Comparison of ENCODE assay signal across 8 cellular contexts in the genomic region with DNA sequence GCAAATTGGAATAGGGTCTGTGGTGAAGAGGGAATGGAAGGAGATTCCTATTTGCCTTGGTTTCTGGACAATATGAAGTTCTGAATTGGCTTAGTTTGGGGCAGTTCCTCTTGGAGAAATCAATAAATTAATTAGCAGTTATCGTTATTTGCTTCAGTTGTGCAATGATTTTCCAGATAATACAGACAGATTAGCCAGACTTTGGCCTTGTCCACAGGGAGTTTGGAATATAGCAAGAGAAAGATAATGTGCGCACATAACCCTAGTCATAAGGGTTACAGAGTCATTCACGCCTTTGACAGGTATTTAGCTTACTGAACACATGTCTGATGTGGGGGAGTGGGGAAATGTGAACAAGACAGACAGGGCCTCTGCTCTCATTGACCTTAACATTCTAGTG. TPM values are rescaled to one million over a fixed set of nuclear protein-coding genes. Genes with fewer than 3 reads are reported as not detected.
DNase-seq lines count a peak whose midpoint lies in the region; ATAC-seq and TF ChIP-seq lines count a peak whose summit lies in the region.

No MANE protein-coding gene starts in this region.

- H3K4me1 ChIP-seq in ACC112 (ENCODE audit: control insufficient read depth, insufficient read depth, low read length, unreplicated experiment) (peaks cover 11% of the 10 kb centered on the region), HUES64 (ENCODE audit: insufficient read depth, low read length) (peaks cover 6% of the 10 kb centered on the region; the same call in 1 of the 2 replicates), mammary epithelial cell (ENCODE audit: insufficient read depth, low read length) (peaks cover 10% of the 10 kb centered on the region), muscle layer of duodenum (ENCODE audit: control insufficient read depth in 1 of 2, insufficient read depth in 2 of 2, low read length in 2 of 2) (peaks cover 19 to 26% of the 10 kb centered on the region in 2 donors)

- H3K4me3 ChIP-seq in ACC112 (ENCODE audit: low read depth, low read length), result peak overlapping the region; percentile 99
- H3K4me3 ChIP-seq in HUES64 (ENCODE audit: low read length), result peak overlapping the region; percentile 87
- peak overlapping the region; percentile 75 to 99 (median 89) for H3K4me3 ChIP-seq in mammary epithelial cell (replicated peaks in 1 of 3; ENCODE audit: insufficient read depth in 1 of 3, low read depth in 2 of 3, low read length in 3 of 3)
- peak overlapping the region; percentile 83 to 99 for H3K4me3 ChIP-seq in muscle layer of duodenum (ENCODE audit: low read depth in 1 of 2, low read length in 2 of 2)

- H3K27me3 ChIP-seq in ACC112 (ENCODE audit: insufficient read depth, low read length) (peaks cover 1% of the 10 kb centered on the region; the same call in 1 of the 2 replicates), HUES64 (ENCODE audit: insufficient read depth, low read length) (peaks cover 46% of the 10 kb centered on the region), mammary epithelial cell (ENCODE audit: insufficient read depth, low read length) (no peaks in the 10 kb centered on the region), muscle layer of duodenum (ENCODE audit: low read depth, low read length) (no peaks in the 10 kb centered on the region)

- H3K9me3 ChIP-seq in HUES64 (ENCODE audit: insufficient read depth, low read depth, low read length) (no peaks in the 10 kb centered on the region), mammary epithelial cell (replicated peaks; ENCODE audit: insufficient read depth, low read length) (no peaks in the 10 kb centered on the region), muscle layer of duodenum (ENCODE audit: control insufficient read depth in 1 of 2, low read length in 2 of 2) (no peaks in the 10 kb centered on the region)

- H2AFZ ChIP-seq in ACC112 (ENCODE audit: low read length, unreplicated experiment) (peak overlapping the region; percentile 62), mammary epithelial cell (ENCODE audit: low read depth, low read length) (peak overlapping the region; percentile 98)

- in situ Hi-C loops in mammary epithelial cell (cut with MboI; ENCODE audit: low sequenced_read_pairs in 2 of 2), result loop anchor here in 1 of 2 donors (10.0 kb wide), 1 partner anchor 67 kb away; a partner anchor contains a TSS

- H3K79me2 ChIP-seq in ACC112 (ENCODE audit: control insufficient read depth, insufficient read depth, low read length, unreplicated experiment) (peaks cover 35% of the 10 kb centered on the region), mammary epithelial cell (ENCODE audit: insufficient read depth, low read length) (peaks cover 56% of the 10 kb centered on the region)

- no TSS peak for BruUV-seq in mammary epithelial cell (replicated peaks; lab: Mats Ljungman, UMichigan)

- H3K27ac ChIP-seq in ACC112 (ENCODE audit: low read depth, low read length) (no peak overlapping the region), HUES64 (ENCODE audit: low read depth, low read length) (no peak overlapping the region), mammary epithelial cell (ENCODE audit: insufficient read depth, low read depth, low read length) (peak overlapping the region; percentile 15), muscle layer of duodenum (ENCODE audit: low read length) (peak overlapping the region; percentile 54)

- H3K36me3 ChIP-seq in ACC112 (ENCODE audit: insufficient read depth, low read length), result no peaks in the 10 kb centered on the region
- no peaks in the 10 kb centered on the region for H3K36me3 ChIP-seq in HUES64 (ENCODE audit: insufficient read depth, low read length)
- no peaks in the 10 kb centered on the region for H3K36me3 ChIP-seq in mammary epithelial cell (ENCODE audit: insufficient read depth, low read length)
- H3K36me3 ChIP-seq in muscle layer of duodenum (ENCODE audit: control insufficient read depth in 1 of 2, insufficient read depth in 2 of 2, low read length in 2 of 2), result no peaks in the 10 kb centered on the region

- dilution Hi-C loops in mammary epithelial cell (cut with HindIII; ENCODE audit: low sequenced_read_pairs), result loop anchor here (5.0 kb wide), 2 partner anchors 45 to 90 kb away; no protein-coding TSS in a partner anchor

- TF ChIP-seq CTCF in mammary epithelial cell (conservative IDR thresholded peaks at IDR 0.05 in 1 of 2, IDR thresholded peaks at IDR 0.05 in 1 of 2; ENCODE audit: extremely low read depth in 1 of 2, insufficient read depth in 1 of 2, low read depth in 1 of 2, low read length in 2 of 2), result no peak

- intact Hi-C loops in mammary epithelial cell (cut with micrococcal nuclease), result loop anchor here (5.0 kb wide), 1 partner anchor 50 kb away; no protein-coding TSS in a partner anchor

- CTCF ChIA-PET in mammary epithelial cell (lab: Charles Lee; ENCODE audit: low non-redundant PET), result no interaction called here

- ATAC-seq in GM18511 (IDR thresholded peaks at IDR 0.05; ENCODE audit: unreplicated experiment), result no peak

- H3K4me2 ChIP-seq in mammary epithelial cell (ENCODE audit: insufficient read depth, low read depth, low read length), result peak overlapping the region; percentile 95

- no peaks in the 10 kb centered on the region for H4K20me1 ChIP-seq in mammary epithelial cell (ENCODE audit: insufficient read depth, low read length)

- 91% methylated on average over 3 of the region's 3 CpGs for WGBS in HUES64
- 68% methylated on average over 3 of the region's 3 CpGs for WGBS in mammary epithelial cell (ENCODE audit: low coverage, missing lambda C conversion rate)

- H3K9ac ChIP-seq in HUES64 (ENCODE audit: low read depth, low read length) (no peak overlapping the region), mammary epithelial cell (ENCODE audit: insufficient read depth, low read length) (peak overlapping the region; percentile 81)

- no peak for DNase-seq in mammary epithelial cell
- no peak for DNase-seq in NCI-H1436 (lab: John Stamatoyannopoulos, UW)
- no peak for DNase-seq in iPS-NIHi11 (ENCODE audit: low spot score)
- DNase-seq in stimulated activated CD8-positive, alpha-beta memory T cell treated with anti-CD3 and anti-CD28 coated beads, Interleukin-4, amount 100 ng/mL, for 48 hours, result no peak

RNA-seq across cellular contexts. Expression of a gene that starts 1.3 kb away (rescaled TPM):
- polyA plus RNA-seq in HUES64 (2013, experiment 1 of 2), result 10.4 TPM
- 11.2 TPM for polyA plus RNA-seq in HUES64 (2013, experiment 2 of 2)
- total RNA-seq in mammary epithelial cell, result 100 to 1,000 TPM in 1 of 2 donors, 10 to 100 TPM in 1; 54.2 to 134 TPM
- polyA plus RNA-seq in mammary epithelial cell, result 52.3 TPM
- 62.9 TPM for polyA minus RNA-seq in mammary epithelial cell

Comparison
In these comparisons a context has a peak if more than half of its experiments do, and no peak if none do; other contexts are left out.
1. H3K27ac ChIP-seq: peak in mammary epithelial cell (single experiment) and muscle layer of duodenum (single experiment); none in ACC112 (single experiment) and HUES64 (single experiment).
2. Peak in every context shown above with its lines, with median percentiles within 50 percentile points of each other: H3K4me3 ChIP-seq.